Comparison of ENCODE assay signal across 24 cellular contexts in genomic region chr4:29082684-29083083, GRCh38.
"Had no signal": no experiment of that assay in that cellular context is flagged by ENCODE, and none has a peak within 500 bp of the region (broad histone marks: within the 10 kb centered on the region; RNA-seq: fewer than 3 reads in every experiment).

No MANE protein-coding gene starts in this region.

- H3K36me3 ChIP-seq: esophagus muscularis mucosa, gastrocnemius medialis, heart right ventricle, left lung, lower lobe of right lung had no signal

- H3K4me1 ChIP-seq: esophagus muscularis mucosa, gastrocnemius medialis, heart right ventricle, left lung, lower lobe of right lung had no signal

- H3K27me3 ChIP-seq: dorsolateral prefrontal cortex, esophagus muscularis mucosa, gastrocnemius medialis, heart right ventricle, left lung had no signal

- H3K9me3 ChIP-seq: esophagus muscularis mucosa, gastrocnemius medialis, heart right ventricle, left lung, lower lobe of right lung had no signal

- DNase-seq: dermis blood vessel endothelial cell; dorsolateral prefrontal cortex; effector CD8-positive, alpha-beta T cell; effector memory CD8-positive, alpha-beta T cell; endodermal cell; foreskin melanocyte; gastrocnemius medialis; glutamatergic neuron; head of caudate nucleus; heart right ventricle; hippocampal formation; left cardiac atrium; left lung; left ventricle myocardium superior; lower lobe of right lung; mesenchymal stem cell; mucosa of descending colon; naive B cell had no signal

- ATAC-seq: effector memory CD8-positive, alpha-beta T cell; gastrocnemius medialis; heart right ventricle; left cardiac atrium; left lung; left ventricle myocardium superior; lower lobe of right lung; mucosa of descending colon had no signal

- H3K4me3 ChIP-seq: coronary artery, dorsolateral prefrontal cortex, esophagus muscularis mucosa, gastrocnemius medialis, heart right ventricle, left lung, lower lobe of right lung, mucosa of descending colon had no signal

- H3K27ac ChIP-seq: coronary artery, dorsolateral prefrontal cortex, esophagus muscularis mucosa, gastrocnemius medialis, heart right ventricle, left lung, lower lobe of right lung had no signal

- FAIRE-seq: colon, endometrium, islet of Langerhans, keratinocyte had no signal
